In the genomic region with DNA sequence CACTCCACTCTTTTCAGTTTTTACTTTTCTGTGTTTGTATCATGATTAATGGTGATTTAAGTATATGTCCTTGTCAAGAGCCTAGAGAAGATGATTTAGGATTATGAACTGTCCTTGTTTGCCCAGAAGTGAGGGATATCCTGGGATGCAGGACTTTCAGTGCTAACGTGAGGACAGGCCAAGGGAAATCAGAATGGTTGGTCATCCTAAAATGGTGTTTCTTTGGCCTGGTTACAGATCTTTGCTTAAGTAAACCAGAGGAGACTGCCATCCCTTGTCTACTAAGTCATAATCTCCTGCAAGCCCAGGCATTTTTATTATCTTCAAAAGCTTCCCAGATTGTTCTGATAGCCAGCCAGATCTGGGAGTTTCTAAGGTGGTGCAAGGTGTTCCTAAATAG, we compare ENCODE assay signal across 16 cellular contexts. TPM values are rescaled to one million over a fixed set of nuclear protein-coding genes. Genes with fewer than 3 reads are reported as not detected.
DNase-seq lines count a peak whose midpoint lies in the region; ATAC-seq and TF ChIP-seq lines count a peak whose summit lies in the region.
"Had no signal": no experiment of that assay in that cellular context is flagged by ENCODE, and none has a peak within 500 bp of the region (broad histone marks: within the 10 kb centered on the region; RNA-seq: fewer than 3 reads in every experiment).

No MANE protein-coding gene starts in this region.

- H2AFZ ChIP-seq in ACC112 (ENCODE audit: low read length, unreplicated experiment), result peak overlapping the region; percentile 55

- H3K79me2 ChIP-seq in ACC112 (ENCODE audit: control insufficient read depth, insufficient read depth, low read length, unreplicated experiment), result no peaks in the 10 kb centered on the region

- no peak for DNase-seq in RWPE2 (ENCODE audit: low spot score)
- DNase-seq in esophagus squamous epithelium (lab: John Stamatoyannopoulos, UW), result no peak
- no peak for DNase-seq in osteocyte (ENCODE audit: extremely low spot score, unreplicated experiment)
- DNase-seq in activated CD4-positive, alpha-beta T cell treated with anti-CD3 and anti-CD28 coated beads for 1 hour, result no peak
- DNase-seq in activated naive CD4-positive, alpha-beta T cell treated with anti-CD3 and anti-CD28 coated beads, Interleukin-2, amount 50 U/mL, for 16 hours, result no peak
- DNase-seq in stimulated activated CD4-positive, alpha-beta T cell treated with anti-CD3 and anti-CD28 coated beads, Interleukin-15, amount 100 ng/mL, for 24 hours, result no peak
- no peak for DNase-seq in NCI-H226
- DNase-seq: CD8-positive, alpha-beta T cell; DND-41; HCEC 1CT; NCI-H1436 treated with DMSO at 0.1 percent for 48 hours; NCI-H2029 treated with DMSO at 0.1 percent for 48 hours; SHP77 treated with DMSO at 0.1 percent for 48 hours had no signal

- TF ChIP-seq POLR2A in esophagus squamous epithelium (IDR thresholded peaks at IDR 0.05), result no peak

- H3K27ac ChIP-seq in ACC112 (ENCODE audit: low read depth, low read length), result peak overlapping the region; percentile 69
- H3K27ac ChIP-seq in RWPE2 (ENCODE audit: poor library complexity, severe bottlenecking), result peak overlapping the region; percentile 61
- peak overlapping the region in 3 of 4 donors; percentile 11 to 37 (median 19) for H3K27ac ChIP-seq in esophagus squamous epithelium
- H3K27ac ChIP-seq: BLaER1, HL-60 had no signal

- H3K4me3 Mint-ChIP-seq in osteocyte (ENCODE audit: unreplicated experiment), result no peak overlapping the region
- H3K4me3 Mint-ChIP-seq: CD8-positive, alpha-beta T cell had no signal

- WGBS in esophagus squamous epithelium, 2 donors, result 33 to 50% methylated on average over 1 of the region's 1 CpG

- H3K4me3 ChIP-seq in ACC112 (ENCODE audit: low read depth, low read length), result no peak overlapping the region
- H3K4me3 ChIP-seq in RWPE2 (ENCODE audit: severe bottlenecking), result no peak overlapping the region
- H3K4me3 ChIP-seq in esophagus squamous epithelium, result no peak overlapping the region
- H3K4me3 ChIP-seq: BLaER1 had no signal

- H3K9me3 Mint-ChIP-seq in osteocyte (ENCODE audit: unreplicated experiment), result no peaks in the 10 kb centered on the region
- H3K9me3 Mint-ChIP-seq: CD8-positive, alpha-beta T cell had no signal

- H3K27me3 Mint-ChIP-seq in osteocyte (ENCODE audit: unreplicated experiment), result no peaks in the 10 kb centered on the region

- H3K36me3 Mint-ChIP-seq in osteocyte (ENCODE audit: unreplicated experiment), result no peaks in the 10 kb centered on the region
- H3K36me3 Mint-ChIP-seq: CD8-positive, alpha-beta T cell had no signal

- no peak for TF ChIP-seq CTCF in RWPE2 (IDR thresholded peaks at IDR 0.05; ENCODE audit: poor library complexity, severe bottlenecking)
- TF ChIP-seq CTCF in esophagus squamous epithelium (IDR thresholded peaks at IDR 0.05), result no peak
- no peak for TF ChIP-seq CTCF in osteocyte (IDR thresholded peaks at IDR 0.05)

- H3K9me3 ChIP-seq in RWPE2 (ENCODE audit: severe bottlenecking) (no peaks in the 10 kb centered on the region), esophagus squamous epithelium (no peaks in the 10 kb centered on the region)
- H3K9me3 ChIP-seq: BLaER1 had no signal

- H3K27me3 ChIP-seq in ACC112 (ENCODE audit: insufficient read depth, low read length) (no peaks in the 10 kb centered on the region), RWPE2 (ENCODE audit: insufficient read depth, poor library complexity, severe bottlenecking) (no peaks in the 10 kb centered on the region), esophagus squamous epithelium (no peaks in the 10 kb centered on the region)
- H3K27me3 ChIP-seq: BLaER1 had no signal

- no peak for ATAC-seq in RWPE2 (ENCODE audit: low read depth)
- ATAC-seq: CD8-positive, alpha-beta T cell had no signal

- H3K4me1 ChIP-seq in ACC112 (ENCODE audit: control insufficient read depth, insufficient read depth, low read length, unreplicated experiment), result peaks cover 45% of the 10 kb centered on the region
- H3K4me1 ChIP-seq in RWPE2 (ENCODE audit: insufficient read depth, poor library complexity, severe bottlenecking), result peaks cover 41% of the 10 kb centered on the region
- H3K4me1 ChIP-seq in esophagus squamous epithelium, result peaks cover 0 to 11% (median 0%) of the 10 kb centered on the region in 3 donors
- H3K4me1 ChIP-seq: BLaER1 had no signal

- intact Hi-C loops in esophagus squamous epithelium (cut with DNase I), result no loop called here

- peaks cover 50% of the 10 kb centered on the region for H3K4me1 Mint-ChIP-seq in osteocyte (ENCODE audit: unreplicated experiment)

- H3K36me3 ChIP-seq in ACC112 (ENCODE audit: insufficient read depth, low read length), result no peaks in the 10 kb centered on the region
- no peaks in the 10 kb centered on the region for H3K36me3 ChIP-seq in RWPE2 (ENCODE audit: low read depth)
- no peaks in the 10 kb centered on the region for H3K36me3 ChIP-seq in esophagus squamous epithelium
- H3K36me3 ChIP-seq: BLaER1 had no signal

- H3K27ac Mint-ChIP-seq in osteocyte (ENCODE audit: unreplicated experiment), result peak overlapping the region; percentile 87
- H3K27ac Mint-ChIP-seq: CD8-positive, alpha-beta T cell had no signal

RNA-seq across cellular contexts. Expression of a gene that starts 22.3 kb away (rescaled TPM):
- total RNA-seq in esophagus squamous epithelium (10 to 100 TPM in 2 of 4 donors, 1 to 10 TPM in 2; 5.2 to 62.9 (median 14.0) TPM), osteocyte (84.1 and 88.0 TPM in 2 replicates)
- total RNA-seq: CD8-positive, alpha-beta T cell had no signal

Comparison
In these comparisons a context has a peak if more than half of its experiments do, and no peak if none do; other contexts are left out.
1. H3K27ac ChIP-seq: peak in every context shown above with its lines; median percentile 69 in ACC112; 61 in RWPE2; 19 in esophagus squamous epithelium.